In the genomic region with DNA sequence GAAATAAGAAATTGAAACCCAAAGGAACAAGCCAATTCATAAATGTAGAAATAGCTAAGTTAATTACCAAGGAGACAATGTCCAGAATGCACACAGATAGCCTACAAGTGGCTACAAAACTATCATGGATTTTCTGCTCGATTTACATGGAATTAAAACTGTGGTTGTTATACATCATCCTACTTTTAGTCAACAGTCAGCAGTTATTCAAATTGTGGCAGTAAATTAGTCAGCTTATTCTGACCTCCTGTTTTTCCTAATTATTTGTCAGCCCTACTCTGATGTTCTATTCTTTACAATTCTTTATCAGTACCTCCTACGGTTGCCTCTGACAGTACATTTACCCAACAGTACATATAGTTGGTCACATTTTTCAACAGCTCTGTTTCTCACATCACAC, we compare ENCODE assay signal across 1 cellular context.
TF ChIP-seq lines count a peak whose summit lies in the region.

No MANE protein-coding gene starts in this region.

TF ChIP-seq in SK-N-SH, 30 proteins besides CTCF, POLR2A, EP300 and RAD21 (continued from another document):
- no peak for TF ChIP-seq ELF1 (IDR thresholded peaks at IDR 0.05)
- TF ChIP-seq, protein P1, sequence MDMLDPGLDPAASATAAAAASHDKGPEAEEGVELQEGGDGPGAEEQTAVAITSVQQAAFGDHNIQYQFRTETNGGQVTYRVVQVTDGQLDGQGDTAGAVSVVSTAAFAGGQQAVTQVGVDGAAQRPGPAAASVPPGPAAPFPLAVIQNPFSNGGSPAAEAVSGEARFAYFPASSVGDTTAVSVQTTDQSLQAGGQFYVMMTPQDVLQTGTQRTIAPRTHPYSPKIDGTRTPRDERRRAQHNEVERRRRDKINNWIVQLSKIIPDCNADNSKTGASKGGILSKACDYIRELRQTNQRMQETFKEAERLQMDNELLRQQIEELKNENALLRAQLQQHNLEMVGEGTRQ (IDR thresholded peaks at IDR 0.05; ENCODE audit: borderline replicate concordance, low read depth, low read length): no peak
- TF ChIP-seq, protein P2, sequence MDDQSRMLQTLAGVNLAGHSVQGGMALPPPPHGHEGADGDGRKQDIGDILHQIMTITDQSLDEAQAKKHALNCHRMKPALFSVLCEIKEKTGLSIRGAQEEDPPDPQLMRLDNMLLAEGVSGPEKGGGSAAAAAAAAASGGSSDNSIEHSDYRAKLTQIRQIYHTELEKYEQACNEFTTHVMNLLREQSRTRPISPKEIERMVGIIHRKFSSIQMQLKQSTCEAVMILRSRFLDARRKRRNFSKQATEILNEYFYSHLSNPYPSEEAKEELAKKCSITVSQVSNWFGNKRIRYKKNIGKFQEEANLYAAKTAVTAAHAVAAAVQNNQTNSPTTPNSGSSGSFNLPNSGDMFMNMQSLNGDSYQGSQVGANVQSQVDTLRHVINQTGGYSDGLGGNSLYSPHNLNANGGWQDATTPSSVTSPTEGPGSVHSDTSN (IDR thresholded peaks at IDR 0.05): no peak
- TF ChIP-seq SIN3A (IDR thresholded peaks at IDR 0.05; ENCODE audit: borderline replicate concordance, low read depth, low read length): no peak
TF ChIP-seq in SK-N-SH: peak in this region for 0.
